Comparison of ENCODE assay signal across 14 cellular contexts in genomic region chr19:38378866-38379265, GRCh38. TPM values are rescaled to one million over a fixed set of nuclear protein-coding genes. Genes with fewer than 3 reads are reported as not detected.
A peak's percentile ranks its signal among the peaks of the same experiment; 100 is the strongest.
DNase-seq lines count a peak whose midpoint lies in the region; ATAC-seq and TF ChIP-seq lines count a peak whose summit lies in the region.
"Had no signal": no experiment of that assay in that cellular context is flagged by ENCODE, and none has a peak within 500 bp of the region (broad histone marks: within the 10 kb centered on the region; RNA-seq: fewer than 3 reads in every experiment).

No MANE protein-coding gene starts in this region.

- ATAC-seq in GM21367 (IDR thresholded peaks at IDR 0.05; ENCODE audit: unreplicated experiment) = no peak
- no peak for ATAC-seq in GM18909 (IDR thresholded peaks at IDR 0.05; ENCODE audit: poor library complexity, unreplicated experiment)
- ATAC-seq: CD8-positive, alpha-beta T cell had no signal

- peak; percentile 67 for DNase-seq in ELR (ENCODE audit: low read depth)
- DNase-seq in M059J (ENCODE audit: low read depth) = peak; percentile 57
- peak; percentile 33 for DNase-seq in fibroblast of mammary gland (ENCODE audit: low read depth)
- DNase-seq in NOMO-1 (lab: John Stamatoyannopoulos, UW; ENCODE audit: unreplicated experiment in 2 of 2) = no peak
- DNase-seq in pons (ENCODE audit: low spot score) = no peak
- DNase-seq: CD8-positive, alpha-beta T cell; COR-L47; DMS153; DMS79 treated with DMSO at 0.1 percent for 48 hours; GF-D8; KBM-7 had no signal

- TF ChIP-seq CTCF in fibroblast of mammary gland (conservative IDR thresholded peaks at IDR 0.05; ENCODE audit: control insufficient read depth, insufficient read depth, low read depth, low read length) = no peak

- no peak overlapping the region for H3K4me3 ChIP-seq in fibroblast of mammary gland (ENCODE audit: control insufficient read depth, low read depth, low read length)
- H3K4me3 ChIP-seq: HAP-1 had no signal

RNA-seq across cellular contexts. Expression of gene PSMD8, which starts 4.5 kb away (rescaled TPM):
- 342 and 489 TPM in 2 replicates for total RNA-seq in M059J (2014; rRNA removed; shearing (Covaris generic))

RNA-seq across cellular contexts. Expression of gene GGN, which starts 9.0 kb away (rescaled TPM):
- total RNA-seq in M059J (2014; rRNA removed; shearing (Covaris generic)) = 0.64 TPM in 1 of 2 replicates, not detected in the other

RNA-seq across cellular contexts. Expression of gene SPRED3, which starts 9.6 kb away (rescaled TPM):
- total RNA-seq in M059J (2014; rRNA removed; shearing (Covaris generic)) = 1.7 and 3.5 TPM in 2 replicates

RNA-seq across cellular contexts. Expression of gene FAM98C, which starts 24.0 kb away (rescaled TPM):
- total RNA-seq in M059J (2014; rRNA removed; shearing (Covaris generic)) = 7.6 and 10.5 TPM in 2 replicates

RNA-seq across cellular contexts. Expression of gene CATSPERG, which starts 43.2 kb away (rescaled TPM):
- total RNA-seq in M059J (2014; rRNA removed; shearing (Covaris generic)) = 0.15 TPM in 1 of 2 replicates, not detected in the other

Comparison
In these comparisons a context has a peak if more than half of its experiments do, and no peak if none do; other contexts are left out.
1. DNase-seq: peak in ELR (single experiment), M059J (single experiment) and fibroblast of mammary gland (single experiment); none in NOMO-1 (0 of 2) and pons (single experiment).